ENCODE assay signal across 33 cellular contexts in the genomic region with DNA sequence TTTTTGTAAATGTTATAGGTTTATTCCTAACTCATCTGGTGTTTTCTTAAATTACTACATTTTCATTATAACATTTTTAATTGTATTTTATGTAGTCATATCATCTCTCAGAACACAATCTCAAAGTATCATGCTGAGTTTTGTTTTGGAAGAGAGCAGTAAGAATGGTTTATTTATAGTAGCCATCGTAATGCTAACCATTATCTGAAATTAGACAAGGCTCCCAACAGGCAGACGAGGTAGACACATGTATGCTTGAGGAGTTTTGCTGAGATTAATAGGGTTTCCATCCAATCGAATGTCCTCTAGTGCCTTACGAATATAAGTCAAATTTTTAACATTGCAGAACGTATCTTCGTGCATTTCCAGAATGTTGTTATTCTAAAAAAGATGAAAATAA. TPM values are rescaled to one million over a fixed set of nuclear protein-coding genes. Genes with fewer than 3 reads are reported as not detected.
"Had no signal": no experiment of that assay in that cellular context is flagged by ENCODE, and none has a peak within 500 bp of the region (broad histone marks: within the 10 kb centered on the region; RNA-seq: fewer than 3 reads in every experiment).

No MANE protein-coding gene starts in this region.

- H3K9ac ChIP-seq: KMS-11, SK-N-SH had no signal

- ATAC-seq: Panc1, Right ventricle myocardium inferior had no signal

- H3K27me3 ChIP-seq: SJSA1 had no signal

- DNase-seq: Karpas-422, KBM-7, MM.1S, MV-4-11, NCI-H1092, NCI-H1105, NCI-H1417 treated with DMSO at 0.1 percent for 48 hours, NCI-H1436 treated with DMSO at 0.1 percent for 48 hours, NCI-H1694 treated with DMSO at 0.1 percent for 48 hours, NCI-H187 treated with DMSO at 0.1 percent for 48 hours, NCI-H2029, NCI-H2081, NCI-H2171 treated with DMSO at 0.1 percent for 48 hours, NCI-H345, NCI-H446, NCI-H510A treated with DMSO at 0.1 percent for 48 hours, NCI-H524 treated with DMSO at 0.1 percent for 48 hours, NCI-H526 treated with DMSO at 0.1 percent for 48 hours, NCI-H774, PC-9, SHP77 treated with DMSO at 0.1 percent for 48 hours, SK-N-SH, SW 1271 had no signal

- H3K9me3 ChIP-seq: SJSA1, SK-N-SH had no signal

- H2AFZ ChIP-seq: PC-9 had no signal

- H3K4me2 ChIP-seq: KMS-11, PC-9, SK-N-SH had no signal

- H3K36me3 ChIP-seq: SJSA1 had no signal

- H3K4me3 ChIP-seq: PC-9, SJSA1 had no signal

- H3K27ac ChIP-seq: KMS-11, PC-9, RWPE1, SJSA1 had no signal

RNA-seq across cellular contexts. Expression of a gene that starts 9.0 kb away (rescaled TPM):
- total RNA-seq: LHCN-M2, MCF 10A, NCI-H460, OCI-LY7, PC-9, Right ventricle myocardium inferior, RPMI7951, SJSA1 had no signal
- polyA plus RNA-seq: SK-N-SH had no signal

RNA-seq across cellular contexts. Expression of a gene that starts 40.8 kb away (rescaled TPM):
- total RNA-seq: LHCN-M2, MCF 10A, NCI-H460, OCI-LY7, PC-9, Right ventricle myocardium inferior, RPMI7951 had no signal
- polyA plus RNA-seq: SK-N-SH had no signal
